In the genomic region with DNA sequence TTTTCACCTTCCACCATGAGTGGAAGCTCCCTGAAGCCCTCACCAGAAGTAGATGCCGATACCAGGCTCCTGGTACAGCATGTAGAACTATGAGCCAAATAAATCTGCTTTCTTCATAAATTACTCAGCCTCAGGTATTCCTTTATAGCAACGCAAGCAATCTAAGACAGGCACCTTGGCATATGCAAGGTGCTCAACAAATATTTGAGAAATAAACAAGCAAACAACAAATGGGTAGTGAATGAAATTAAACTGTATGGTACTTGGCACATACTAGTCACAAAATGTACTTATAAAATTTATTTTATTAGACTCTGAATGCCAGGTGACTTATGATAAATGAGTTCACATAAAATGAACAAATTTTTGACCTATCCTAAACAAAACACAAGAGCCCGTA, we compare ENCODE assay signal across 16 cellular contexts.
DNase-seq lines count a peak whose midpoint lies in the region; TF ChIP-seq lines count a peak whose summit lies in the region.
"Had no signal": no experiment of that assay in that cellular context is flagged by ENCODE, and none has a peak within 500 bp of the region (broad histone marks: within the 10 kb centered on the region; RNA-seq: fewer than 3 reads in every experiment).

No MANE protein-coding gene starts in this region.

- no peaks in the 10 kb centered on the region for H3K36me3 Mint-ChIP-seq in activated CD4-positive, alpha-beta memory T cell treated with anti-CD3 and anti-CD28 coated beads for 36 hours
- H3K36me3 Mint-ChIP-seq: CD8-positive, alpha-beta memory T cell had no signal

- no peaks in the 10 kb centered on the region for H3K4me1 Mint-ChIP-seq in activated CD4-positive, alpha-beta memory T cell treated with anti-CD3 and anti-CD28 coated beads for 36 hours (ENCODE audit: low read depth)
- H3K4me1 Mint-ChIP-seq: CD8-positive, alpha-beta memory T cell had no signal

- H3K27ac ChIP-seq in 22Rv1 (peak overlapping the region; percentile 76), C4-2B (peak overlapping the region; percentile 93), VCaP (peak overlapping the region; percentile 97), prostate gland (peak overlapping the region; percentile 48 to 66)
- H3K27ac ChIP-seq: GM23248 had no signal

- DNase-seq in prostate gland (ENCODE audit: low spot score) (peak; percentile 35), iPS-NIHi7 (ENCODE audit: extremely low spot score) (no peak), SIG-M5 (lab: John Stamatoyannopoulos, UW) (no peak)
- no peak for DNase-seq in activated CD4-positive, alpha-beta memory T cell treated with anti-CD3 and anti-CD28 coated beads for 36 hours
- DNase-seq: CD4-positive, alpha-beta T cell; CD8-positive, alpha-beta memory T cell; DMS 273 treated with DMSO at 0.1 percent for 48 hours; DMS79; EL; GM23248; H7; HCEC 1CT had no signal

- H3K4me1 ChIP-seq in prostate gland (replicated peaks): peaks cover 4% of the 10 kb centered on the region

- 35% methylated on average over 3 of the region's 3 CpGs for WGBS in prostate gland

- no peaks in the 10 kb centered on the region for H3K27me3 ChIP-seq in prostate gland (replicated peaks; ENCODE audit: insufficient read depth)

- no peak for TF ChIP-seq POLR2A in prostate gland (IDR thresholded peaks at IDR 0.05)

- CTCF ChIA-PET in activated CD4-positive, alpha-beta memory T cell treated with anti-CD3 and anti-CD28 coated beads for 36 hours (lab: Charles Lee): no interaction called here

- TF ChIP-seq CTCF in 22Rv1 (IDR thresholded peaks at IDR 0.05) (no peak), C4-2B (conservative IDR thresholded peaks at IDR 0.05) (no peak), VCaP (conservative IDR thresholded peaks at IDR 0.05) (no peak), prostate gland (IDR thresholded peaks at IDR 0.05) (no peak)

- H3K4me3 Mint-ChIP-seq in activated CD4-positive, alpha-beta memory T cell treated with anti-CD3 and anti-CD28 coated beads for 36 hours: no peak overlapping the region
- H3K4me3 Mint-ChIP-seq: CD4-positive, alpha-beta T cell; CD8-positive, alpha-beta memory T cell had no signal

- no peaks in the 10 kb centered on the region for H3K36me3 ChIP-seq in prostate gland

- intact Hi-C loops in prostate gland (cut with DNase I): no loop called here
- intact Hi-C loops in activated CD4-positive, alpha-beta memory T cell treated with anti-CD3 and anti-CD28 coated beads for 36 hours (cut with micrococcal nuclease): no loop called here

- H3K27me3 Mint-ChIP-seq in activated CD4-positive, alpha-beta memory T cell treated with anti-CD3 and anti-CD28 coated beads for 36 hours: no peaks in the 10 kb centered on the region

- H3K4me3 ChIP-seq in prostate gland: no peak overlapping the region
- H3K4me3 ChIP-seq: GM12878, GM23248 had no signal

- POLR2A ChIA-PET in activated CD4-positive, alpha-beta memory T cell treated with anti-CD3 and anti-CD28 coated beads for 36 hours (lab: Charles Lee): no interaction called here

- H3K27ac Mint-ChIP-seq in activated CD4-positive, alpha-beta memory T cell treated with anti-CD3 and anti-CD28 coated beads for 36 hours: no peak overlapping the region
- H3K27ac Mint-ChIP-seq: CD4-positive, alpha-beta T cell; CD8-positive, alpha-beta memory T cell had no signal

- H3K9me3 ChIP-seq in prostate gland: no peaks in the 10 kb centered on the region

- H3K9me3 Mint-ChIP-seq in activated CD4-positive, alpha-beta memory T cell treated with anti-CD3 and anti-CD28 coated beads for 36 hours: no peaks in the 10 kb centered on the region
- H3K9me3 Mint-ChIP-seq: CD4-positive, alpha-beta T cell; CD8-positive, alpha-beta memory T cell had no signal
